ENCODE assay signal across 8 cellular contexts in the genomic region with DNA sequence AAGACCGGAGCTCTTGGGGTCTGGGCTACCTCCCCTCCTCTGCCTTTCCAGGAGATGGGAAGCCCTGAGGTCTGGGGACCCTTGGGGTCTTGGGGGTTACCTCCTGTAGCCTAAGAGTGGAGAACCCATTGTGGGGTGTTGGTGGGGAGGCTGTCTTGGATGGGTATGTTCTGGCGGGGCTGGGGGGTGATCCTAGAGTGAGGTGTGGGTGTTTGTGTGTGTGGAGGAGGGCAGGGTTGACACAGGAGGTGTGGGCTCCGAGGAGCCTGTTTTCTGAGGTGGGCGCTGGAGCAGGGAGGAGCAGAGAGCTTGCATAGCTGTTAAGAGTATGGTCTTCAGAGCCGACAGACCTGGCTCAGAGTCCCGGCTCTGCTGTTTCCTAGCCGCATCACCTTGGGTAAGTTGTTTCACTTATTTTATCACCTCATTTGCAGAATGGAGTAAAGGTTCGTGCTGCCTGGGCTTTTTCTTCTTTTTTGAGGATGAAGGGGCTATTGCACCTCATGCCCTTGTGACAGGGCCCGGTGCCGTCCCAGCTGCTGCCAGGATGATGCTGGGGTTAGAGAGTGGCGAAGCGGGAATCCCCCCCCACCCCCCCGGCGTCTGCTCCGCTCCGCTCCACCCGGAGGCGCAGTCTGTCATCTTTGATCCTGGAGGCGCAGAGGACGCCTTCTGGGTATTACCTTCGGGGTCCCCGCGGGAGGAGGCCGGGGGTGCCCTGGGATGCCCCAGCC. TPM values are rescaled to one million over a fixed set of nuclear protein-coding genes. Genes with fewer than 3 reads are reported as not detected.
DNase-seq lines count a peak whose midpoint lies in the region; ATAC-seq and TF ChIP-seq lines count a peak whose summit lies in the region.

No MANE protein-coding gene starts in this region.

- H3K27me3 ChIP-seq in BE2C, result no peaks in the 10 kb centered on the region
- no peaks in the 10 kb centered on the region for H3K27me3 ChIP-seq in breast epithelium

- DNase-seq in BE2C (no peak), breast epithelium (ENCODE audit: low spot score in 2 of 2) (peak in 1 of 2 donors; percentile 46), natural killer cell (no peak), COLO668 (lab: John Stamatoyannopoulos, UW; ENCODE audit: unreplicated experiment) (no peak), AG20443 (ENCODE audit: low spot score) (no peak), foreskin melanocyte (no peak)

- H3K4me1 ChIP-seq in BE2C, result peaks cover 24% of the 10 kb centered on the region
- peaks cover 0 to 27% of the 10 kb centered on the region in 2 donors for H3K4me1 ChIP-seq in breast epithelium

- peak overlapping the region; percentile 79 to 92 for H3K27ac Mint-ChIP-seq in natural killer cell

- H3K4me3 Mint-ChIP-seq in natural killer cell, result peak overlapping the region; percentile 75

- TF ChIP-seq POLR2A in breast epithelium (IDR thresholded peaks at IDR 0.05), result no peak

- peaks cover 76 to 88% of the 10 kb centered on the region in 2 donors for H3K4me1 Mint-ChIP-seq in natural killer cell

- TF ChIP-seq CTCF in BE2C (IDR thresholded peaks at IDR 0.05; ENCODE audit: low read depth, low read length), result no peak
- no peak for TF ChIP-seq CTCF in breast epithelium (IDR thresholded peaks at IDR 0.05)
- no peak for TF ChIP-seq CTCF in natural killer cell (IDR thresholded peaks at IDR 0.05)

- peak; percentile 3 for ATAC-seq in GM19324 (IDR thresholded peaks at IDR 0.05; ENCODE audit: low FRiP score, unreplicated experiment)
- ATAC-seq in HG03378 (IDR thresholded peaks at IDR 0.05; ENCODE audit: unreplicated experiment), result peak; percentile 46
- ATAC-seq in natural killer cell, result peak; percentile 59 to 67 (median 62)

- peaks cover 2% of the 10 kb centered on the region for H3K36me3 Mint-ChIP-seq in natural killer cell

- intact Hi-C loops in breast epithelium (cut with DNase I; ENCODE audit: low total_unique reads), result no loop called here
- intact Hi-C loops in natural killer cell (cut with micrococcal nuclease), result loop anchor here (1.0 to 10.0 kb wide), 5 partner anchors 15 to 93 kb away; no protein-coding TSS in a partner anchor

- no peaks in the 10 kb centered on the region for H3K27me3 Mint-ChIP-seq in natural killer cell (ENCODE audit: low read depth in 2 of 2)

- H3K9me3 Mint-ChIP-seq in natural killer cell, result no peaks in the 10 kb centered on the region

- H3K36me3 ChIP-seq in BE2C (no peaks in the 10 kb centered on the region), breast epithelium (no peaks in the 10 kb centered on the region)

- H3K4me3 ChIP-seq in BE2C (ENCODE audit: low read depth, low read length) (peak overlapping the region; percentile 42), breast epithelium (peak overlapping the region; percentile 52 to 84 (median 62))

- H3K9me3 ChIP-seq in BE2C, result no peaks in the 10 kb centered on the region
- H3K9me3 ChIP-seq in breast epithelium, result no peaks in the 10 kb centered on the region

- H3K27ac ChIP-seq in breast epithelium, result peak overlapping the region; percentile 41 to 52

RNA-seq across cellular contexts. Expression of gene TET3, which starts 17.2 kb away (rescaled TPM):
- polyA plus RNA-seq in BE2C (2012; ENCODE audit: insufficient read depth, insufficient read length, low read depth), result 14.6 TPM
- total RNA-seq in breast epithelium, result 10 to 100 TPM in 1 of 3 donors, 1 to 10 TPM in 2; 7.9 to 13.2 (median 9.8) TPM
- 10 to 100 TPM; 40.0 to 47.9 (median 45.3) TPM for total RNA-seq in natural killer cell

Comparison
In these comparisons a context has a peak if more than half of its experiments do, and no peak if none do; other contexts are left out.
1. ATAC-seq: peak in every context shown above with its lines; median percentile 62 in natural killer cell; 46 in HG03378; 3 in GM19324.